Comparison of ENCODE assay signal across 1 cellular context in the genomic region with DNA sequence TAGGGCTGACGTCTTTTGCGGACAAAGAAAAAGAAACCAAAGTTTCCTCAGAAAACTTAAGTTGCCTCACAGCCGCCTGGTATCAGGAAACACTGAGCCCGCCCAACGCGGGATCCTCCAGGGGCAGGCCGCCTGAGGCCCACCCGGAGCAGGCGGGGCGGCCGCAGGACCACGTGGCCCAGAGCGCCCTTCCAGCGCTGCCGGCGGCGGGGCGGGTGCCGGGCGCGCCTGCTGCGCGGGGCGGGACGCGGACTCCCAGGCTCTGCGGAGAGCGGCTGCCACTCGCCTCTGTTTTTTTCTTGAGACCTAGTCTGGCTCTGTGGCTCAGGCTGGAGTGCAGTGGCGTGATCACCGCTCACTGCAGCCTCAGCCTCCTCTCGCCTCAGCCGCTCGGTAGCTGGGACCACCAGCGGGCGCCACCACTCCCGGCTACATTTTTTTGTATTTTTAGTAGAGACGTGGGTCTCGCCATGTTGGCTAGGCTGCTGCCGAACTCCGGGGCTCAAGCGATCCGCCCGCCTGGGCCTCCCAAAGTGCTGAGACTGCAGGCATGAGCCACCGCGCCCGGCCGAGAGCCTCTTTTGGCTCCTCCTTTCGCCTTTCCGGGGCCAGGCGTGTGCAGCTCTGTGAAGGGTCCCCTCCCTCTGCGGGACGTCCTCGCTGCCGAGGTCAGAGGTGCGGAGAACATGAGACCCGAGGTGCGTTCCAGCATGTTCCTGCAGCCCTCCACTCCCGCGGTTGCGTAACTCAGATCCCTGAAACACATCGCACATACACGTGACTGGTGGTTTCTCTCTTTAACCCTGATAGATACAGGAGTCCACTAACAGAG.
A peak's percentile ranks its signal among the peaks of the same experiment; 100 is the strongest.
TF ChIP-seq lines count a peak whose summit lies in the region.

No MANE protein-coding gene starts in this region.

TF ChIP-seq in HepG2, 621 proteins besides CTCF, POLR2A, EP300 and RAD21 (continued from another document and continues in another):
- TF ChIP-seq, protein P1, sequence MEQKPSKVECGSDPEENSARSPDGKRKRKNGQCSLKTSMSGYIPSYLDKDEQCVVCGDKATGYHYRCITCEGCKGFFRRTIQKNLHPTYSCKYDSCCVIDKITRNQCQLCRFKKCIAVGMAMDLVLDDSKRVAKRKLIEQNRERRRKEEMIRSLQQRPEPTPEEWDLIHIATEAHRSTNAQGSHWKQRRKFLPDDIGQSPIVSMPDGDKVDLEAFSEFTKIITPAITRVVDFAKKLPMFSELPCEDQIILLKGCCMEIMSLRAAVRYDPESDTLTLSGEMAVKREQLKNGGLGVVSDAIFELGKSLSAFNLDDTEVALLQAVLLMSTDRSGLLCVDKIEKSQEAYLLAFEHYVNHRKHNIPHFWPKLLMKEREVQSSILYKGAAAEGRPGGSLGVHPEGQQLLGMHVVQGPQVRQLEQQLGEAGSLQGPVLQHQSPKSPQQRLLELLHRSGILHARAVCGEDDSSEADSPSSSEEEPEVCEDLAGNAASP (CRISPR knock-in tag; IDR thresholded peaks at IDR 0.05; ENCODE audit: borderline replicate concordance), result peak; percentile 97
- TF ChIP-seq TAF1 (CRISPR knock-in tag; IDR thresholded peaks at IDR 0.05), result peak; percentile 88
- TF ChIP-seq SAFB2 (CRISPR knock-in tag; IDR thresholded peaks at IDR 0.05; ENCODE audit: borderline replicate concordance, low read depth), result peak; percentile 51
- peak; percentile 66; the same call in 1 of the 2 replicates for TF ChIP-seq ZNF7 (CRISPR knock-in tag; IDR thresholded peaks at IDR 0.05)
- peak; percentile 13 to 98; a peak in 3 of 4 replicates for TF ChIP-seq KLF16 (CRISPR knock-in tag; IDR thresholded peaks at IDR 0.05)
- TF ChIP-seq, protein P2, sequence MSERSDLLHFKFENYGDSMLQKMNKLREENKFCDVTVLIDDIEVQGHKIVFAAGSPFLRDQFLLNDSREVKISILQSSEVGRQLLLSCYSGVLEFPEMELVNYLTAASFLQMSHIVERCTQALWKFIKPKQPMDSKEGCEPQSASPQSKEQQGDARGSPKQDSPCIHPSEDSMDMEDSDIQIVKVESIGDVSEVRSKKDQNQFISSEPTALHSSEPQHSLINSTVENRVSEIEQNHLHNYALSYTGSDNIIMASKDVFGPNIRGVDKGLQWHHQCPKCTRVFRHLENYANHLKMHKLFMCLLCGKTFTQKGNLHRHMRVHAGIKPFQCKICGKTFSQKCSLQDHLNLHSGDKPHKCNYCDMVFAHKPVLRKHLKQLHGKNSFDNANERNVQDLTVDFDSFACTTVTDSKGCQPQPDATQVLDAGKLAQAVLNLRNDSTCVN (CRISPR knock-in tag; IDR thresholded peaks at IDR 0.05; ENCODE audit: borderline replicate concordance), result peak; percentile 95
- TF ChIP-seq BORCS8-MEF2B (CRISPR knock-in tag; IDR thresholded peaks at IDR 0.05), result peak; percentile 98
- TF ChIP-seq KLF12 (CRISPR knock-in tag; IDR thresholded peaks at IDR 0.05; ENCODE audit: borderline replicate concordance), result peak; percentile 95
- peak; percentile 75 for TF ChIP-seq ZNF143 (CRISPR knock-in tag; IDR thresholded peaks at IDR 0.05)
- TF ChIP-seq, protein P3, sequence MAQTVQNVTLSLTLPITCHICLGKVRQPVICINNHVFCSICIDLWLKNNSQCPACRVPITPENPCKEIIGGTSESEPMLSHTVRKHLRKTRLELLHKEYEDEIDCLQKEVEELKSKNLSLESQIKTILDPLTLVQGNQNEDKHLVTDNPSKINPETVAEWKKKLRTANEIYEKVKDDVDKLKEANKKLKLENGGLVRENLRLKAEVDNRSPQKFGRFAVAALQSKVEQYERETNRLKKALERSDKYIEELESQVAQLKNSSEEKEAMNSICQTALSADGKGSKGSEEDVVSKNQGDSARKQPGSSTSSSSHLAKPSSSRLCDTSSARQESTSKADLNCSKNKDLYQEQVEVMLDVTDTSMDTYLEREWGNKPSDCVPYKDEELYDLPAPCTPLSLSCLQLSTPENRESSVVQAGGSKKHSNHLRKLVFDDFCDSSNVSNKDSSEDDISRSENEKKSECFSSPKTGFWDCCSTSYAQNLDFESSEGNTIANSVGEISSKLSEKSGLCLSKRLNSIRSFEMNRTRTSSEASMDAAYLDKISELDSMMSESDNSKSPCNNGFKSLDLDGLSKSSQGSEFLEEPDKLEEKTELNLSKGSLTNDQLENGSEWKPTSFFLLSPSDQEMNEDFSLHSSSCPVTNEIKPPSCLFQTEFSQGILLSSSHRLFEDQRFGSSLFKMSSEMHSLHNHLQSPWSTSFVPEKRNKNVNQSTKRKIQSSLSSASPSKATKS (CRISPR knock-in tag; IDR thresholded peaks at IDR 0.05), result peak; percentile 98
- TF ChIP-seq KDM2A (CRISPR knock-in tag; IDR thresholded peaks at IDR 0.05; ENCODE audit: borderline replicate concordance, low read depth), result peak; percentile 88
- no peak for TF ChIP-seq ZNF496 (CRISPR knock-in tag; IDR thresholded peaks at IDR 0.05; ENCODE audit: insufficient replicate concordance)
- TF ChIP-seq CHD4 (IDR thresholded peaks at IDR 0.05; ENCODE audit: borderline replicate concordance, low read length), result no peak
- peak; percentile 94 for TF ChIP-seq ELF3 (CRISPR knock-in tag; IDR thresholded peaks at IDR 0.05)
- TF ChIP-seq FOXA1 (IDR thresholded peaks at IDR 0.05), result no peak
- TF ChIP-seq FOXA1 (CRISPR knock-in tag; IDR thresholded peaks at IDR 0.05), result peak; percentile 66; the same call in 1 of the 2 replicates
- TF ChIP-seq, protein P4, sequence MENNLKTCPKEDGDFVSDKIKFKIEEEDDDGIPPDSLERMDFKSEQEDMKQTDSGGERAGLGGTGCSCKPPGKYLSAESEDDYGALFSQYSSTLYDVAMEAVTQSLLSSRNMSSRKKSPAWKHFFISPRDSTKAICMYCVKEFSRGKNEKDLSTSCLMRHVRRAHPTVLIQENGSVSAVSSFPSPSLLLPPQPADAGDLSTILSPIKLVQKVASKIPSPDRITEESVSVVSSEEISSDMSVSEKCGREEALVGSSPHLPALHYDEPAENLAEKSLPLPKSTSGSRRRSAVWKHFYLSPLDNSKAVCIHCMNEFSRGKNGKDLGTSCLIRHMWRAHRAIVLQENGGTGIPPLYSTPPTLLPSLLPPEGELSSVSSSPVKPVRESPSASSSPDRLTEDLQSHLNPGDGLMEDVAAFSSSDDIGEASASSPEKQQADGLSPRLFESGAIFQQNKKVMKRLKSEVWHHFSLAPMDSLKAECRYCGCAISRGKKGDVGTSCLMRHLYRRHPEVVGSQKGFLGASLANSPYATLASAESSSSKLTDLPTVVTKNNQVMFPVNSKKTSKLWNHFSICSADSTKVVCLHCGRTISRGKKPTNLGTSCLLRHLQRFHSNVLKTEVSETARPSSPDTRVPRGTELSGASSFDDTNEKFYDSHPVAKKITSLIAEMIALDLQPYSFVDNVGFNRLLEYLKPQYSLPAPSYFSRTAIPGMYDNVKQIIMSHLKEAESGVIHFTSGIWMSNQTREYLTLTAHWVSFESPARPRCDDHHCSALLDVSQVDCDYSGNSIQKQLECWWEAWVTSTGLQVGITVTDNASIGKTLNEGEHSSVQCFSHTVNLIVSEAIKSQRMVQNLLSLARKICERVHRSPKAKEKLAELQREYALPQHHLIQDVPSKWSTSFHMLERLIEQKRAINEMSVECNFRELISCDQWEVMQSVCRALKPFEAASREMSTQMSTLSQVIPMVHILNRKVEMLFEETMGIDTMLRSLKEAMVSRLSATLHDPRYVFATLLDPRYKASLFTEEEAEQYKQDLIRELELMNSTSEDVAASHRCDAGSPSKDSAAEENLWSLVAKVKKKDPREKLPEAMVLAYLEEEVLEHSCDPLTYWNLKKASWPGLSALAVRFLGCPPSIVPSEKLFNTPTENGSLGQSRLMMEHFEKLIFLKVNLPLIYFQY (CRISPR knock-in tag; IDR thresholded peaks at IDR 0.05; ENCODE audit: borderline replicate concordance), result peak; percentile 40; the same call in 1 of the 2 replicates
- peak; percentile 92 for TF ChIP-seq PHF5A (CRISPR knock-in tag; IDR thresholded peaks at IDR 0.05; ENCODE audit: low read depth, unreplicated experiment)
- TF ChIP-seq ZNF569 (CRISPR knock-in tag; IDR thresholded peaks at IDR 0.05; ENCODE audit: borderline replicate concordance), result peak; percentile 55; the same call in 1 of the 2 replicates
- TF ChIP-seq ONECUT2 (CRISPR knock-in tag; IDR thresholded peaks at IDR 0.05), result peak; percentile 79
- peak; percentile 69; the same call in 1 of the 2 replicates for TF ChIP-seq GLI4 (CRISPR knock-in tag; IDR thresholded peaks at IDR 0.05; ENCODE audit: borderline replicate concordance)
- no peak for TF ChIP-seq ZNF33A (CRISPR knock-in tag; IDR thresholded peaks at IDR 0.05; ENCODE audit: borderline replicate concordance)
- TF ChIP-seq, protein P5, sequence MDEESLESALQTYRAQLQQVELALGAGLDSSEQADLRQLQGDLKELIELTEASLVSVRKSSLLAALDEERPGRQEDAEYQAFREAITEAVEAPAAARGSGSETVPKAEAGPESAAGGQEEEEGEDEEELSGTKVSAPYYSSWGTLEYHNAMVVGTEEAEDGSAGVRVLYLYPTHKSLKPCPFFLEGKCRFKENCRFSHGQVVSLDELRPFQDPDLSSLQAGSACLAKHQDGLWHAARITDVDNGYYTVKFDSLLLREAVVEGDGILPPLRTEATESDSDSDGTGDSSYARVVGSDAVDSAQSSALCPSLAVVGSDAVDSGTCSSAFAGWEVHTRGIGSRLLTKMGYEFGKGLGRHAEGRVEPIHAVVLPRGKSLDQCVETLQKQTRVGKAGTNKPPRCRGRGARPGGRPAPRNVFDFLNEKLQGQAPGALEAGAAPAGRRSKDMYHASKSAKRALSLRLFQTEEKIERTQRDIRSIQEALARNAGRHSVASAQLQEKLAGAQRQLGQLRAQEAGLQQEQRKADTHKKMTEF (CRISPR knock-in tag; IDR thresholded peaks at IDR 0.05), result peak; percentile 96
- TF ChIP-seq TGIF2 (CRISPR knock-in tag; IDR thresholded peaks at IDR 0.05), result peak; percentile 98
- TF ChIP-seq RORA (CRISPR knock-in tag; IDR thresholded peaks at IDR 0.05), result 0 out of 2 replicates have a peak, but pooled peaks have one; percentile 39
- TF ChIP-seq FOXO1 (CRISPR knock-in tag; IDR thresholded peaks at IDR 0.05), result peak; percentile 91
- TF ChIP-seq, protein P6, sequence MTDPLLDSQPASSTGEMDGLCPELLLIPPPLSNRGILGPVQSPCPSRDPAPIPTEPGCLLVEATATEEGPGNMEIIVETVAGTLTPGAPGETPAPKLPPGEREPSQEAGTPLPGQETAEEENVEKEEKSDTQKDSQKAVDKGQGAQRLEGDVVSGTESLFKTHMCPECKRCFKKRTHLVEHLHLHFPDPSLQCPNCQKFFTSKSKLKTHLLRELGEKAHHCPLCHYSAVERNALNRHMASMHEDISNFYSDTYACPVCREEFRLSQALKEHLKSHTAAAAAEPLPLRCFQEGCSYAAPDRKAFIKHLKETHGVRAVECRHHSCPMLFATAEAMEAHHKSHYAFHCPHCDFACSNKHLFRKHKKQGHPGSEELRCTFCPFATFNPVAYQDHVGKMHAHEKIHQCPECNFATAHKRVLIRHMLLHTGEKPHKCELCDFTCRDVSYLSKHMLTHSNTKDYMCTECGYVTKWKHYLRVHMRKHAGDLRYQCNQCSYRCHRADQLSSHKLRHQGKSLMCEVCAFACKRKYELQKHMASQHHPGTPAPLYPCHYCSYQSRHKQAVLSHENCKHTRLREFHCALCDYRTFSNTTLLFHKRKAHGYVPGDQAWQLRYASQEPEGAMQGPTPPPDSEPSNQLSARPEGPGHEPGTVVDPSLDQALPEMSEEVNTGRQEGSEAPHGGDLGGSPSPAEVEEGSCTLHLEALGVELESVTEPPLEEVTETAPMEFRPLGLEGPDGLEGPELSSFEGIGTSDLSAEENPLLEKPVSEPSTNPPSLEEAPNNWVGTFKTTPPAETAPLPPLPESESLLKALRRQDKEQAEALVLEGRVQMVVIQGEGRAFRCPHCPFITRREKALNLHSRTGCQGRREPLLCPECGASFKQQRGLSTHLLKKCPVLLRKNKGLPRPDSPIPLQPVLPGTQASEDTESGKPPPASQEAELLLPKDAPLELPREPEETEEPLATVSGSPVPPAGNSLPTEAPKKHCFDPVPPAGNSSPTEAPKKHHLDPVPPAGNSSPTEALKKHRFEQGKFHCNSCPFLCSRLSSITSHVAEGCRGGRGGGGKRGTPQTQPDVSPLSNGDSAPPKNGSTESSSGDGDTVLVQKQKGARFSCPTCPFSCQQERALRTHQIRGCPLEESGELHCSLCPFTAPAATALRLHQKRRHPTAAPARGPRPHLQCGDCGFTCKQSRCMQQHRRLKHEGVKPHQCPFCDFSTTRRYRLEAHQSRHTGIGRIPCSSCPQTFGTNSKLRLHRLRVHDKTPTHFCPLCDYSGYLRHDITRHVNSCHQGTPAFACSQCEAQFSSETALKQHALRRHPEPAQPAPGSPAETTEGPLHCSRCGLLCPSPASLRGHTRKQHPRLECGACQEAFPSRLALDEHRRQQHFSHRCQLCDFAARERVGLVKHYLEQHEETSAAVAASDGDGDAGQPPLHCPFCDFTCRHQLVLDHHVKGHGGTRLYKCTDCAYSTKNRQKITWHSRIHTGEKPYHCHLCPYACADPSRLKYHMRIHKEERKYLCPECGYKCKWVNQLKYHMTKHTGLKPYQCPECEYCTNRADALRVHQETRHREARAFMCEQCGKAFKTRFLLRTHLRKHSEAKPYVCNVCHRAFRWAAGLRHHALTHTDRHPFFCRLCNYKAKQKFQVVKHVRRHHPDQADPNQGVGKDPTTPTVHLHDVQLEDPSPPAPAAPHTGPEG (CRISPR knock-in tag; IDR thresholded peaks at IDR 0.05), result peak; percentile 96
- TF ChIP-seq ZNF891 (CRISPR knock-in tag; IDR thresholded peaks at IDR 0.05), result peak; percentile 98
- TF ChIP-seq, protein P7, sequence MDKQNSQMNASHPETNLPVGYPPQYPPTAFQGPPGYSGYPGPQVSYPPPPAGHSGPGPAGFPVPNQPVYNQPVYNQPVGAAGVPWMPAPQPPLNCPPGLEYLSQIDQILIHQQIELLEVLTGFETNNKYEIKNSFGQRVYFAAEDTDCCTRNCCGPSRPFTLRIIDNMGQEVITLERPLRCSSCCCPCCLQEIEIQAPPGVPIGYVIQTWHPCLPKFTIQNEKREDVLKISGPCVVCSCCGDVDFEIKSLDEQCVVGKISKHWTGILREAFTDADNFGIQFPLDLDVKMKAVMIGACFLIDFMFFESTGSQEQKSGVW (CRISPR knock-in tag; IDR thresholded peaks at IDR 0.05; ENCODE audit: borderline replicate concordance), result no peak
- TF ChIP-seq CHD2 (IDR thresholded peaks at IDR 0.05; ENCODE audit: low read depth, low read length), result no peak
- TF ChIP-seq ZKSCAN8 (CRISPR knock-in tag; IDR thresholded peaks at IDR 0.05; ENCODE audit: borderline replicate concordance), result peak; percentile 74
- TF ChIP-seq, protein P8, sequence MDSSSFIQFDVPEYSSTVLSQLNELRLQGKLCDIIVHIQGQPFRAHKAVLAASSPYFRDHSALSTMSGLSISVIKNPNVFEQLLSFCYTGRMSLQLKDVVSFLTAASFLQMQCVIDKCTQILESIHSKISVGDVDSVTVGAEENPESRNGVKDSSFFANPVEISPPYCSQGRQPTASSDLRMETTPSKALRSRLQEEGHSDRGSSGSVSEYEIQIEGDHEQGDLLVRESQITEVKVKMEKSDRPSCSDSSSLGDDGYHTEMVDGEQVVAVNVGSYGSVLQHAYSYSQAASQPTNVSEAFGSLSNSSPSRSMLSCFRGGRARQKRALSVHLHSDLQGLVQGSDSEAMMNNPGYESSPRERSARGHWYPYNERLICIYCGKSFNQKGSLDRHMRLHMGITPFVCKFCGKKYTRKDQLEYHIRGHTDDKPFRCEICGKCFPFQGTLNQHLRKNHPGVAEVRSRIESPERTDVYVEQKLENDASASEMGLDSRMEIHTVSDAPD (CRISPR knock-in tag; IDR thresholded peaks at IDR 0.05), result peak; percentile 89
- TF ChIP-seq GPN1 (CRISPR knock-in tag; IDR thresholded peaks at IDR 0.05; ENCODE audit: borderline replicate concordance), result no peak
- peak; percentile 94 for TF ChIP-seq CBFB (CRISPR knock-in tag; IDR thresholded peaks at IDR 0.05)
- peak; percentile 90 for TF ChIP-seq KMT2B (CRISPR knock-in tag; IDR thresholded peaks at IDR 0.05)
- peak; percentile 98 for TF ChIP-seq ZNF430 (CRISPR knock-in tag; IDR thresholded peaks at IDR 0.05)
- TF ChIP-seq ZNF709 (CRISPR knock-in tag; IDR thresholded peaks at IDR 0.05), result peak; percentile 99
- TF ChIP-seq HNRNPL (IDR thresholded peaks at IDR 0.05; ENCODE audit: low read depth, low read length), result peak; percentile 74; the same call in 1 of the 2 replicates
- no peak for TF ChIP-seq ZNF660 (CRISPR knock-in tag; IDR thresholded peaks at IDR 0.05; ENCODE audit: borderline replicate concordance, low read depth)
- peak; percentile 83 for TF ChIP-seq SSRP1 (CRISPR knock-in tag; IDR thresholded peaks at IDR 0.05)
- peak; percentile 77 for TF ChIP-seq SP4 (CRISPR knock-in tag; IDR thresholded peaks at IDR 0.05)
